Comparison of ENCODE assay signal across 8 cellular contexts in the genomic region with DNA sequence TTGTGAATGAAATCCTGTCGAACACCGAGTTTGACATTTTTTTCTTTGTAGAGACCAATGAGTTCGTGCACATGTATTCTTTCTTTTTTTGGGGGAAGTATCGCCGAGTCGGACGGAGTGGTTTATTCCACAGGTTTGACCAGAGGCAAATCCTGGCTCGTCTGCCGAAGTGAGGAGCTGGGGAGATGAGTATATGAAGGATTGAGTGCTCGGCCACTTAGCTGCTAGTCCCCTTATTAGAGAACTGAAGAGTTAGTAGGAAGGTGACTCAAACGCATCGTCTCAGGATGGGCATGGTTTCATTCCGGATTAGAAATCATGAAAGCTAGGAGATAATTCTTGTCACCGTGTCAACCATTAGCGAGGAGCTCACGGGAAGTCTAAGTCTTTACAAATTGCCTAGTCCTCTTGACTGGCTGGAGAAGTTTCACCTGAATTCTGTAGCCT.
DNase-seq lines count a peak whose midpoint lies in the region; ATAC-seq and TF ChIP-seq lines count a peak whose summit lies in the region.

No MANE protein-coding gene starts in this region.

- no peaks in the 10 kb centered on the region for H3K36me3 ChIP-seq in sigmoid colon

- H3K4me1 ChIP-seq in sigmoid colon = peaks cover 0 to 22% (median 21%) of the 10 kb centered on the region in 4 donors

- peak; percentile 28 for DNase-seq in GM13976 (ENCODE audit: low spot score)
- peak; percentile 84 for DNase-seq in NCI-H69 (lab: John Stamatoyannopoulos, UW)
- peak; percentile 2 for DNase-seq in fibroblast of peridontal ligament (ENCODE audit: extremely low read depth)
- no peak for DNase-seq in sigmoid colon
- no peak for DNase-seq in omental fat pad (ENCODE audit: low spot score)
- no peak for DNase-seq in DMS79 (lab: John Stamatoyannopoulos, UW)

- in situ Hi-C loops in GM13976 (cut with MboI; ENCODE audit: low sequenced_read_pairs, unreplicated experiment) = no loop called here

- 3 to 4% methylated on average over 16 of the region's 16 CpGs for WGBS in sigmoid colon, 2 donors

- H3K9me3 ChIP-seq in sigmoid colon = no peaks in the 10 kb centered on the region

- ATAC-seq in GM21825 (IDR thresholded peaks at IDR 0.05; ENCODE audit: unreplicated experiment) (peak; percentile 29), omental fat pad (ENCODE audit: low FRiP score) (no peak), HG03457 (IDR thresholded peaks at IDR 0.05; ENCODE audit: unreplicated experiment) (no peak)

- peaks cover 0 to 58% (median 0%) of the 10 kb centered on the region in 3 donors for H3K27me3 ChIP-seq in sigmoid colon

- TF ChIP-seq POLR2A in sigmoid colon (IDR thresholded peaks at IDR 0.05) = no peak

- intact Hi-C loops in sigmoid colon (cut with DNase I) = no loop called here

- H3K27ac ChIP-seq in sigmoid colon = peak overlapping the region in 1 of 4 donors; percentile 74

- no peak for TF ChIP-seq EP300 in sigmoid colon (IDR thresholded peaks at IDR 0.05)

- TF ChIP-seq CTCF in GM13976 (IDR thresholded peaks at IDR 0.05; ENCODE audit: borderline replicate concordance, control extremely low read depth, extremely low read depth, insufficient read depth, missing control alignments) = no peak
- TF ChIP-seq CTCF in sigmoid colon (IDR thresholded peaks at IDR 0.05) = no peak
- no peak for TF ChIP-seq CTCF in omental fat pad (IDR thresholded peaks at IDR 0.05)

- H3K4me3 ChIP-seq in sigmoid colon = peak overlapping the region; percentile 39 to 64 (median 52)

Comparison
In these comparisons a context has a peak if more than half of its experiments do, and no peak if none do; other contexts are left out.
1. DNase-seq: peak in GM13976 (single experiment), NCI-H69 (single experiment) and fibroblast of peridontal ligament (single experiment); none in sigmoid colon (single experiment), omental fat pad (single experiment) and DMS79 (single experiment).